In genomic region chr3:101814835-101815234, GRCh38 we compare ENCODE assay signal across 14 cellular contexts. TPM values are rescaled to one million over a fixed set of nuclear protein-coding genes. Genes with fewer than 3 reads are reported as not detected.
DNase-seq lines count a peak whose midpoint lies in the region; ATAC-seq, FAIRE-seq and TF ChIP-seq lines count a peak whose summit lies in the region.
"Had no signal": no experiment of that assay in that cellular context is flagged by ENCODE, and none has a peak within 500 bp of the region (broad histone marks: within the 10 kb centered on the region; RNA-seq: fewer than 3 reads in every experiment).

No MANE protein-coding gene starts in this region.

- H3K4me3 ChIP-seq in heart left ventricle (no peak overlapping the region), neural progenitor cell (no peak overlapping the region)
- H3K4me3 ChIP-seq: cardiac muscle cell, SJCRH30 had no signal

- H3K9me3 ChIP-seq in heart left ventricle (peaks cover 0 to 6% (median 0%) of the 10 kb centered on the region in 12 donors), neural progenitor cell (ENCODE audit: low read depth) (no peaks in the 10 kb centered on the region)
- H3K9me3 ChIP-seq: SJCRH30 had no signal

- H3K79me2 ChIP-seq in neural progenitor cell (ENCODE audit: low read depth), result no peaks in the 10 kb centered on the region

- no peaks in the 10 kb centered on the region for H3K4me1 Mint-ChIP-seq in neural progenitor cell

- ATAC-seq in heart left ventricle (peak; percentile 41 to 84 (median 64)), GM18517 (IDR thresholded peaks at IDR 0.05; ENCODE audit: unreplicated experiment) (no peak)

- H2AFZ ChIP-seq in neural progenitor cell (replicated peaks), result no peak overlapping the region

- peaks cover 3% of the 10 kb centered on the region for H3K36me3 Mint-ChIP-seq in neural progenitor cell

- peaks cover 0 to 34% (median 14%) of the 10 kb centered on the region in 12 donors for H3K4me1 ChIP-seq in heart left ventricle
- peaks cover 1% of the 10 kb centered on the region for H3K4me1 ChIP-seq in neural progenitor cell
- H3K4me1 ChIP-seq: SJCRH30 had no signal

- intact Hi-C loops in heart left ventricle (cut with DNase I), result loop anchor here in 6 of 10 donors (2.0 to 10.0 kb wide), 5 partner anchors 32 to 722 kb away; partner anchors contain the start of gene NFKBIZ (in 1 of the 6)

- H3K27me3 ChIP-seq in heart left ventricle (no peaks in the 10 kb centered on the region), neural progenitor cell (no peaks in the 10 kb centered on the region)
- H3K27me3 ChIP-seq: cardiac muscle cell, SJCRH30 had no signal

- 47 to 59% (median 55%) methylated on average over 3 of the region's 3 CpGs for WGBS in heart left ventricle, 4 donors

- TF ChIP-seq POLR2A in GM12892 (IDR thresholded peaks at IDR 0.05; ENCODE audit: low read depth, low read length), result no peak
- TF ChIP-seq POLR2A in heart left ventricle (IDR thresholded peaks at IDR 0.05), result no peak

- peak overlapping the region in 6 of 12 donors; percentile 1 to 50 (median 24) for H3K27ac ChIP-seq in heart left ventricle
- no peak overlapping the region for H3K27ac ChIP-seq in neural progenitor cell
- H3K27ac ChIP-seq: cardiac muscle cell, SJCRH30 had no signal

- peaks cover 0 to 32% (median 13%) of the 10 kb centered on the region in 9 donors for H3K36me3 ChIP-seq in heart left ventricle
- no peaks in the 10 kb centered on the region for H3K36me3 ChIP-seq in neural progenitor cell
- H3K36me3 ChIP-seq: cardiac muscle cell had no signal

- no peaks in the 10 kb centered on the region for H3K9me3 Mint-ChIP-seq in neural progenitor cell
- H3K9me3 Mint-ChIP-seq: IgD-negative memory B cell had no signal

- FAIRE-seq in GM12892 (lab: Jason Lieb, UNC), result peak; percentile 81

- H3K27me3 Mint-ChIP-seq in neural progenitor cell (ENCODE audit: insufficient read depth, low read depth), result no peaks in the 10 kb centered on the region
- H3K27me3 Mint-ChIP-seq: IgD-negative memory B cell had no signal

- H3K9ac ChIP-seq in neural progenitor cell, result no peak overlapping the region

- H3F3A ChIP-seq in neural progenitor cell (ENCODE audit: low read depth), result no peaks in the 10 kb centered on the region

- no peak for TF ChIP-seq CTCF in heart left ventricle (IDR thresholded peaks at IDR 0.05)
- no peak for TF ChIP-seq CTCF in neural progenitor cell (IDR thresholded peaks at IDR 0.05)

- H3K4me2 ChIP-seq in neural progenitor cell, result no peak overlapping the region

- H4K20me1 ChIP-seq in neural progenitor cell (ENCODE audit: low read depth), result no peaks in the 10 kb centered on the region

- H3K4me3 Mint-ChIP-seq in neural progenitor cell, result no peak overlapping the region

- DNase-seq in GM12892 (ENCODE audit: insufficient read length) (no peak), HuH-7 (ENCODE audit: low spot score) (peak; percentile 32), heart left ventricle (no peak), neural progenitor cell (ENCODE audit: low spot score) (no peak), NCI-H1417 treated with DMSO at 0.1 percent for 48 hours (lab: John Stamatoyannopoulos, UW) (no peak), NCI-H446 treated with DMSO at 0.1 percent for 48 hours (lab: John Stamatoyannopoulos, UW) (no peak)
- DNase-seq: activated CD4-positive, CD25-positive, alpha-beta regulatory T cell treated with anti-CD3 and anti-CD28 coated beads, Interleukin-2, amount 50 U/mL, for 72 hours; hypothalamus; NCI-H1436 treated with DMSO at 0.1 percent for 48 hours; NCI-H69; SJCRH30 had no signal

- peak overlapping the region; percentile 21 for H3K27ac Mint-ChIP-seq in neural progenitor cell

RNA-seq across cellular contexts. Expression of gene NFKBIZ, which starts 34.5 kb away (rescaled TPM):
- 27.7 TPM for polyA plus RNA-seq in GM12892 (2012; ENCODE audit: missing spikeins)
- total RNA-seq in heart left ventricle (10 to 100 TPM in 4 of 9 donors, 1 to 10 TPM in 5; 6.9 to 44.8 (median 10.0) TPM), neural progenitor cell (ENCODE audit: low replicate concordance) (14.7 and 19.7 TPM in 2 replicates)
- 1 to 10 TPM; 5.6 to 7.2 TPM for polyA plus RNA-seq in heart left ventricle

RNA-seq across cellular contexts. Expression of gene NXPE3, which starts 35.8 kb away (rescaled TPM):
- polyA plus RNA-seq in GM12892 (2012; ENCODE audit: missing spikeins), result 7.0 TPM
- 10 to 100 TPM; 24.0 to 43.8 (median 36.4) TPM for total RNA-seq in heart left ventricle
- polyA plus RNA-seq in heart left ventricle, result 10 to 100 TPM; 13.3 to 18.1 TPM
- 9.4 and 9.6 TPM in 2 replicates for total RNA-seq in neural progenitor cell (ENCODE audit: low replicate concordance)
